ENCODE assay signal across 1 cellular context in genomic region chr18:12287684-12288405, GRCh38.
TF ChIP-seq lines count a peak whose summit lies in the region.

No MANE protein-coding gene starts in this region.

TF ChIP-seq in HEK293, 187 proteins besides CTCF, POLR2A, EP300 and RAD21 (continued from another document):
- TF ChIP-seq ZSCAN18 (tag by site-specific recombination; IDR thresholded peaks at IDR 0.05) (no peak), ZFHX2 (tag by site-specific recombination; conservative IDR thresholded peaks at IDR 0.05) (peak; percentile 74), ZNF148 (tag by site-specific recombination; IDR thresholded peaks at IDR 0.05; ENCODE audit: borderline replicate concordance) (no peak), ZNF624 (tag by site-specific recombination; IDR thresholded peaks at IDR 0.05) (no peak), ZNF169 (tag by site-specific recombination; IDR thresholded peaks at IDR 0.05) (no peak), ZNF175 (tag by site-specific recombination; IDR thresholded peaks at IDR 0.05) (no peak), ZBTB20 (tag by site-specific recombination; IDR thresholded peaks at IDR 0.05) (peak; percentile 93), ZNF211 (tag by site-specific recombination; IDR thresholded peaks at IDR 0.05; ENCODE audit: low read depth) (no peak), KLF1 (tag by site-specific recombination; IDR thresholded peaks at IDR 0.05) (peak; percentile 95), ZNF600 (tag by site-specific recombination; IDR thresholded peaks at IDR 0.05) (peak; percentile 40; the same call in 1 of the 2 replicates), ZNF132 (tag by site-specific recombination; IDR thresholded peaks at IDR 0.05; ENCODE audit: borderline replicate concordance) (no peak), ZNF404 (tag by site-specific recombination; IDR thresholded peaks at IDR 0.05) (no peak), ZBTB17 (tag by site-specific recombination; IDR thresholded peaks at IDR 0.05) (0 out of 2 replicates have a peak, but pooled peaks have one; percentile 25), ZFP41 (tag by site-specific recombination; IDR thresholded peaks at IDR 0.05; ENCODE audit: borderline replicate concordance) (no peak), ZNF560 (tag by site-specific recombination; IDR thresholded peaks at IDR 0.05; ENCODE audit: borderline replicate concordance) (no peak), GLIS2 (tag by site-specific recombination; IDR thresholded peaks at IDR 0.05) (peak; percentile 72), ZNF24 (tag by site-specific recombination; IDR thresholded peaks at IDR 0.05) (no peak), FEZF1 (tag by site-specific recombination; IDR thresholded peaks at IDR 0.05) (no peak)
